1 cellular context compared by ENCODE assay signal in the genomic region with DNA sequence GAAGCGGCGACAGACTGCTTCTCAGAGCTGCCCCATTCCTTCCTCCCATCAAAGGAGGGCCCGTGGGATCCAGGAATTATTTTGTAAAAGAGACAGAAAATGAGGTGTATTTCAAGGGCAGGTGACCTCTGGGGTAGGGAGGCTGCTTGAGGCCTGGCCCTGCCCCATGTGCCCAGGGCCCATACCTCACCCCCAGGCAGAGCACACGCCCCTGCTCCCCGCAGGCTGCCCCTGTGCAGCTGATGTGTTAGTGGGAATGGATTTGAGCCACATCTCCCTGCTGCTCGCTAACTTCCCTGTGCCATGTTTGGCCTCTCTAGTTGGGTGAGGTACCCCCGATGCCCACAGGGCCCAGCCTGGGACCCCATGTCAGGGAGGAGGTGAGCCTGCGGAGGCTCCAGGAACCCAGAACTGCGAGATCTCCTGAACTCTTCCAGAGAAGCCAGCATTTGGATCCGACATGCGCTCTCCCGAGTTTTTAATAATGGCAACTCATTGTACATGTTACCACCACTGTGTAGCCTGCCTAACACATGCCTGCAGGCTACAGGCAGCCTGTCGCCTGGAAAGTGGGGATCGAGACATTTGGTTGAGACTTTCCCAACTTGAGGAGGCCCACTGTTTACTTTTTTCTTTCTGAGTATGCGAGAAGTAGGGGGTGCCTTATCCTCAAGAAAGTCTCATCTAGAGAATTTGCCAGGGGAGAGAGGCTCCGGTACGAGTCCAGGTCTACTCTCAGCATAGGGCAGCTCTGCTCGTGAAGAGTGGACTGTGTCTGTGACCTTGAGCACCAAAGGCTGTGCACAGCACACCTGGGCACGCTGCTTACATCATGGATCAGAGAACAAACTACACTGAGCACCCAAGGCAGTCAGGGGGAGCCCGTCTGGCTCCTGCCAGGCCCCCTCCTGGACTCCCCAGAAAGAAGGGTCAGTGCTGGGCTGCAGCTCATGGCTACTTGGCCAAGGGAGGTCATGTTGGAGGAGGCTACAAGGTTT.
TF ChIP-seq lines count a peak whose summit lies in the region.

No MANE protein-coding gene starts in this region.

TF ChIP-seq in HEK293, 187 proteins besides CTCF, POLR2A, EP300 and RAD21 (continued from another document):
- TF ChIP-seq PRDM2 (tag by site-specific recombination; IDR thresholded peaks at IDR 0.05; ENCODE audit: borderline replicate concordance), result no peak
- TF ChIP-seq GLIS2 (tag by site-specific recombination; IDR thresholded peaks at IDR 0.05), result 0 out of 2 replicates have a peak, but pooled peaks have one; percentile 27
- TF ChIP-seq KLF8 (tag by site-specific recombination; IDR thresholded peaks at IDR 0.05), result no peak
- TF ChIP-seq ZNF747 (tag by site-specific recombination; IDR thresholded peaks at IDR 0.05), result no peak
